Comparison of ENCODE assay signal across 1 cellular context in genomic region chr21:29092102-29092959, GRCh38.
TF ChIP-seq lines count a peak whose summit lies in the region.

No MANE protein-coding gene starts in this region.

TF ChIP-seq in H1, 55 proteins besides CTCF, POLR2A, EP300 and RAD21:
- TF ChIP-seq SRF (IDR thresholded peaks at IDR 0.05; ENCODE audit: low read depth, low read length), result no peak
- TF ChIP-seq POU5F1 (IDR thresholded peaks at IDR 0.05; ENCODE audit: low read depth, low read length), result no peak
- TF ChIP-seq GABPA (IDR thresholded peaks at IDR 0.05; ENCODE audit: borderline replicate concordance, insufficient read depth, low read length), result no peak
- no peak for TF ChIP-seq ZNF274 (IDR thresholded peaks at IDR 0.05; ENCODE audit: borderline replicate concordance, extremely low read depth, low read length)
- TF ChIP-seq KDM1A (IDR thresholded peaks at IDR 0.05; ENCODE audit: borderline replicate concordance, low read length), result no peak
- no peak for TF ChIP-seq BRCA1 (IDR thresholded peaks at IDR 0.05; ENCODE audit: low read depth, low read length)
- TF ChIP-seq SUZ12 (IDR thresholded peaks at IDR 0.05; ENCODE audit: low read length), result no peak
- TF ChIP-seq USF2 (IDR thresholded peaks at IDR 0.05; ENCODE audit: low read length), result no peak
- TF ChIP-seq SP1 (IDR thresholded peaks at IDR 0.05; ENCODE audit: low read depth, low read length), result no peak
- TF ChIP-seq FOSL1 (IDR thresholded peaks at IDR 0.05; ENCODE audit: insufficient read depth, low read depth, low read length), result no peak
- TF ChIP-seq POLR2AphosphoS5 (IDR thresholded peaks at IDR 0.05; ENCODE audit: low read depth, low read length), result no peak
TF ChIP-seq in H1: peak in this region for 0.
